ENCODE assay signal across 11 cellular contexts in genomic region chr20:39880890-39881289, GRCh38.
DNase-seq lines count a peak whose midpoint lies in the region; ATAC-seq, FAIRE-seq and TF ChIP-seq lines count a peak whose summit lies in the region.
"Had no signal": no experiment of that assay in that cellular context is flagged by ENCODE, and none has a peak within 500 bp of the region (broad histone marks: within the 10 kb centered on the region; RNA-seq: fewer than 3 reads in every experiment).

No MANE protein-coding gene starts in this region.

- H4K8ac ChIP-seq in H1 (ENCODE audit: extremely low read depth, insufficient read depth, low read length), result no peak overlapping the region

- no peak overlapping the region for H2BK120ac ChIP-seq in H1 (replicated peaks; ENCODE audit: low read depth, low read length)

- no peaks in the 10 kb centered on the region for H3K36me3 ChIP-seq in liver (ENCODE audit: control insufficient read depth in 4 of 4, insufficient read depth in 3 of 4, low read depth in 1 of 4, low read length in 3 of 4)
- no peaks in the 10 kb centered on the region for H3K36me3 ChIP-seq in HepG2 (replicated peaks in 1 of 2; ENCODE audit: control insufficient read depth in 1 of 2, insufficient read depth in 2 of 2, low read length in 2 of 2)
- no peaks in the 10 kb centered on the region for H3K36me3 ChIP-seq in H1 (ENCODE audit: control insufficient read depth in 2 of 4, insufficient read depth in 4 of 4, low read length in 3 of 4)
- H3K36me3 ChIP-seq: stomach had no signal

- no peak overlapping the region for H4K91ac ChIP-seq in H1 (replicated peaks; ENCODE audit: insufficient read length, low read length)

- no peaks in the 10 kb centered on the region for H3K79me1 ChIP-seq in H1 (ENCODE audit: low read depth, low read length)

- H2AFZ ChIP-seq in HepG2 (ENCODE audit: low read length) (no peak overlapping the region), H1 (ENCODE audit: low read length) (no peak overlapping the region)

- CTCF ChIA-PET in HepG2 (lab: Yijun Ruan, JAX; ENCODE audit: low intra/inter-chr PET ratio, low total read pairs), result no interaction called here
- CTCF ChIA-PET in H1 (lab: Charles Lee; ENCODE audit: partially characterized antibody), result interaction anchor here (0.7 to 1.0 kb wide), 2 partner anchors 237 to 1414 kb away, joined by 3 read pairs; no protein-coding TSS in a partner anchor

- TF ChIP-seq RAD21 in liver (IDR thresholded peaks at IDR 0.05) (peak; percentile 46 to 75), HepG2 (CRISPR knock-in tag; IDR thresholded peaks at IDR 0.05) (no peak), H1 (IDR thresholded peaks at IDR 0.05 in 1 of 2, conservative IDR thresholded peaks at IDR 0.05 in 1 of 2; ENCODE audit: low read depth in 2 of 2, low read length in 2 of 2) (peak; percentile 28 to 38; a peak in 3 of 4 replicates)

- TF ChIP-seq CTCF in liver (IDR thresholded peaks at IDR 0.05; ENCODE audit: low read depth, low read length, missing input control) (peak; percentile 22), HepG2 (CRISPR knock-in tag; IDR thresholded peaks at IDR 0.05) (no peak), NB4 (IDR thresholded peaks at IDR 0.05; ENCODE audit: low read depth, low read length) (peak; percentile 63), H1 (IDR thresholded peaks at IDR 0.05; ENCODE audit: control extremely low read depth in 1 of 3, insufficient read depth in 1 of 3, low read depth in 1 of 3, low read length in 3 of 3) (peak in 2 of 3 experiments; percentile 29 to 32; a peak in 2 of 4 replicates)

- TF ChIP-seq EP300 in HepG2 (IDR thresholded peaks at IDR 0.05; ENCODE audit: low read depth in 2 of 2, low read length in 2 of 2) (no peak), HepG2 (CRISPR knock-in tag; IDR thresholded peaks at IDR 0.05; ENCODE audit: borderline replicate concordance) (no peak), H1 (IDR thresholded peaks at IDR 0.05; ENCODE audit: borderline replicate concordance in 1 of 2, low read depth in 2 of 2, low read length in 2 of 2) (no peak)

- H2BK20ac ChIP-seq in H1 (ENCODE audit: low read length), result no peak overlapping the region

- ATAC-seq in HepG2, result no peak
- no peak for ATAC-seq in HG03139 (IDR thresholded peaks at IDR 0.05; ENCODE audit: unreplicated experiment)
- ATAC-seq in GM18873 (IDR thresholded peaks at IDR 0.05; ENCODE audit: low FRiP score, unreplicated experiment), result no peak

- H3K18ac ChIP-seq in H1 (ENCODE audit: extremely low read depth, low read length), result no peak overlapping the region

- H3K4me1 ChIP-seq in liver (ENCODE audit: control insufficient read depth in 4 of 4, insufficient read depth in 4 of 4, low read length in 3 of 4) (peaks cover 0 to 16% (median 8%) of the 10 kb centered on the region in 4 donors), HepG2 (ENCODE audit: insufficient read depth, low read length) (peaks cover 10% of the 10 kb centered on the region; the same call in 1 of the 2 replicates), H1 (replicated peaks in 1 of 4; ENCODE audit: control insufficient read depth in 3 of 4, insufficient read depth in 4 of 4, low read length in 3 of 4) (no peaks in the 10 kb centered on the region; a peak in 1 of 7 replicates)

- intact Hi-C loops in HepG2 (cut with micrococcal nuclease; ENCODE audit: unreplicated experiment), result no loop called here

- DNase-seq in HepG2 (ENCODE audit: low spot score) (no peak), NB4 (ENCODE audit: low read depth) (peak; percentile 49), H1 (ENCODE audit: low read depth in 1 of 2, low spot score in 2 of 2) (peak in 1 of 2 experiments; percentile 9), NCI-H2171 treated with DMSO at 0.1 percent for 48 hours (lab: John Stamatoyannopoulos, UW) (no peak), NCI-H1436 (lab: John Stamatoyannopoulos, UW) (no peak)
- DNase-seq: activated naive CD4-positive, alpha-beta T cell treated with anti-CD3 and anti-CD28 coated beads, Interleukin-2, amount 50 U/mL, for 16 hours; stimulated activated CD4-positive, alpha-beta T cell treated with anti-CD3 and anti-CD28 coated beads, Interleukin-12 subunit alpha, Interleukin-12 subunit beta, amount 100 ng/mL, for 4 hours; stomach had no signal

- no peak for TF ChIP-seq POLR2A in HepG2 (IDR thresholded peaks at IDR 0.05; ENCODE audit: insufficient read depth in 1 of 2, low read depth in 2 of 2, low read length in 2 of 2)
- no peak for TF ChIP-seq POLR2A in NB4 (IDR thresholded peaks at IDR 0.05; ENCODE audit: extremely low read depth, insufficient read length)
- TF ChIP-seq POLR2A in H1 (IDR thresholded peaks at IDR 0.05; ENCODE audit: control extremely low read depth in 1 of 2, low read depth in 2 of 2, low read length in 2 of 2), result no peak

- H3K4me2 ChIP-seq in HepG2 (ENCODE audit: low read depth, low read length) (no peak overlapping the region), H1 (ENCODE audit: insufficient read depth in 1 of 2, low read depth in 2 of 2, low read length in 2 of 2) (no peak overlapping the region)

- H3K79me2 ChIP-seq in HepG2 (ENCODE audit: insufficient read depth, low read length) (no peaks in the 10 kb centered on the region), H1 (ENCODE audit: control insufficient read depth in 1 of 2, insufficient read depth in 2 of 2, low read length in 2 of 2) (no peaks in the 10 kb centered on the region)

- no peaks in the 10 kb centered on the region for H3K27me3 ChIP-seq in liver (ENCODE audit: control insufficient read depth in 4 of 4, insufficient read depth in 4 of 4, low read length in 3 of 4)
- H3K27me3 ChIP-seq in HepG2 (ENCODE audit: control insufficient read depth in 1 of 2, insufficient read depth in 2 of 2, low read length in 2 of 2), result no peaks in the 10 kb centered on the region
- no peaks in the 10 kb centered on the region for H3K27me3 ChIP-seq in H1 (replicated peaks in 1 of 4; ENCODE audit: control insufficient read depth in 3 of 4, extremely low read depth in 1 of 4, insufficient read depth in 3 of 4, low read length in 3 of 4)

- no peak overlapping the region for H2BK5ac ChIP-seq in H1 (ENCODE audit: low read depth, low read length)

- H3K56ac ChIP-seq in H1 (replicated peaks; ENCODE audit: insufficient read length, low read depth, low read length), result no peak overlapping the region

- H3K4me3 ChIP-seq in liver (ENCODE audit: low read depth in 1 of 3, low read length in 3 of 3), result no peak overlapping the region
- no peak overlapping the region for H3K4me3 ChIP-seq in HepG2 (replicated peaks in 1 of 3; ENCODE audit: insufficient read depth in 1 of 3, low read depth in 2 of 3, low read length in 3 of 3)
- no peak overlapping the region for H3K4me3 ChIP-seq in NB4 (ENCODE audit: low read depth, low read length)
- H3K4me3 ChIP-seq in H1 (ENCODE audit: extremely low read depth in 1 of 4, insufficient read depth in 2 of 4, low read depth in 3 of 4, low read length in 4 of 4), result no peak overlapping the region
- H3K4me3 ChIP-seq: stomach had no signal

- no peak overlapping the region for H3K4ac ChIP-seq in H1 (replicated peaks; ENCODE audit: insufficient read length, low read depth, low read length)

- no peaks in the 10 kb centered on the region for H3K23me2 ChIP-seq in H1 (ENCODE audit: low read depth, low read length)

- H3K23ac ChIP-seq in H1 (ENCODE audit: insufficient read length), result no peak overlapping the region

- H3K14ac ChIP-seq in H1 (ENCODE audit: insufficient read length), result no peak overlapping the region

- H2BK12ac ChIP-seq in H1 (ENCODE audit: low read depth, low read length), result no peak overlapping the region

- no peak overlapping the region for H2BK15ac ChIP-seq in H1 (ENCODE audit: low read length)

- FAIRE-seq in HepG2 (lab: Jason Lieb, UNC) (no peak), H1 (lab: Jason Lieb, UNC) (no peak)

- H4K5ac ChIP-seq in H1 (ENCODE audit: insufficient read length, low read depth, low read length), result no peak overlapping the region

- H3K9me3 ChIP-seq in liver (ENCODE audit: control insufficient read depth in 4 of 4, low read length in 3 of 4) (no peaks in the 10 kb centered on the region), HepG2 (ENCODE audit: low read length) (peaks cover 91% of the 10 kb centered on the region), H1 (ENCODE audit: insufficient read depth in 2 of 2, low read depth in 1 of 2, low read length in 1 of 2) (peaks cover 7 to 8% of the 10 kb centered on the region in 2 experiments; a peak in 3 of 4 replicates)
- H3K9me3 ChIP-seq: stomach had no signal

- WGBS in liver, result 94% methylated on average over 4 of the region's 4 CpGs
- WGBS in HepG2 (ENCODE audit: low lambda C conversion rate), result 56% methylated on average over 4 of the region's 4 CpGs
- WGBS in H1 (ENCODE audit: extremely low coverage in 1 of 2, insufficient coverage in 1 of 2, insufficient read length in 1 of 2, insufficient replicate concordance in 2 of 2, low coverage in 1 of 2, low lambda C conversion rate in 2 of 2, missing lambda C conversion rate in 1 of 2), 2 experiments, result 82% methylated on average over 4 of the region's 4 CpGs; no CpG with 5 or more reads in 1 of the 2 experiments

- no peaks in the 10 kb centered on the region for H4K20me1 ChIP-seq in HepG2 (ENCODE audit: insufficient read depth, low read length)
- no peaks in the 10 kb centered on the region for H4K20me1 ChIP-seq in H1 (replicated peaks in 1 of 2; ENCODE audit: control insufficient read depth in 1 of 2, insufficient read depth in 2 of 2, low read length in 2 of 2)

- H3K9ac ChIP-seq in liver (ENCODE audit: low read depth in 1 of 2, low read length in 2 of 2) (no peak overlapping the region), HepG2 (ENCODE audit: insufficient read depth, low read depth, low read length) (no peak overlapping the region), H1 (replicated peaks in 1 of 4; ENCODE audit: extremely low read depth in 1 of 4, low read depth in 3 of 4, low read length in 3 of 4) (no peak overlapping the region)

- H3K27ac ChIP-seq in liver (ENCODE audit: low read depth in 1 of 2, low read length in 2 of 2), result no peak overlapping the region
- no peak overlapping the region for H3K27ac ChIP-seq in HepG2 (ENCODE audit: extremely low read length, insufficient read depth, low read length)
- H3K27ac ChIP-seq in H1 (ENCODE audit: low read depth, low read length), result no peak overlapping the region
- H3K27ac ChIP-seq: stomach had no signal

- in situ Hi-C loops in HepG2 (cut with HindIII; ENCODE audit: extremely low pct_ligation_motif_present, low pct_unique_long_range_greater_than_20kb), result no loop called here

- H2AK5ac ChIP-seq in H1 (ENCODE audit: low read depth, low read length), result no peak overlapping the region

- BruUV-seq in HepG2 (replicated peaks; lab: Mats Ljungman, UMichigan), result no TSS peak

- POLR2A ChIA-PET in HepG2 (lab: Yijun Ruan, JAX) (no interaction called here), H1 (lab: Charles Lee; ENCODE audit: partially characterized antibody) (no interaction called here)

TF ChIP-seq in liver, 16 proteins besides CTCF, POLR2A, EP300 and RAD21 (continues in another document):
- TF ChIP-seq JUND (IDR thresholded peaks at IDR 0.05), result no peak

TF ChIP-seq in HepG2, 621 proteins besides CTCF, POLR2A, EP300 and RAD21 (continues in another document):
- TF ChIP-seq SP2 (CRISPR knock-in tag; IDR thresholded peaks at IDR 0.05), result no peak
- no peak for TF ChIP-seq ZFX (CRISPR knock-in tag; IDR thresholded peaks at IDR 0.05; ENCODE audit: low read depth)
- TF ChIP-seq NFRKB (IDR thresholded peaks at IDR 0.05), result no peak
